In genomic region chr2:24123212-24124002, GRCh38 we compare ENCODE assay signal across 1 cellular context.
TF ChIP-seq lines count a peak whose summit lies in the region.

Gene FAM228B, plus strand, starts transcription at chr2:24123469. Its CDS starts 893 bp downstream, at chr2:24124362.
Gene PFN4, minus strand, starts transcription at chr2:24123334. Its CDS starts 799 bp downstream, at chr2:24122535.

TF ChIP-seq in K562, 482 proteins besides CTCF, POLR2A, EP300 and RAD21 (continued from another document):
- TF ChIP-seq ERF (CRISPR knock-in tag; IDR thresholded peaks at IDR 0.05): no peak; the same call in 1 of the 2 replicates
- TF ChIP-seq NUFIP1 (IDR thresholded peaks at IDR 0.05; ENCODE audit: partially characterized antibody): no peak
